In genomic region chr6:167530960-167531359, GRCh38 we compare ENCODE assay signal across 28 cellular contexts.
"Had no signal": no experiment of that assay in that cellular context is flagged by ENCODE, and none has a peak within 500 bp of the region (broad histone marks: within the 10 kb centered on the region; RNA-seq: fewer than 3 reads in every experiment).

No MANE protein-coding gene starts in this region.

- H3K36me3 ChIP-seq: heart right ventricle, lower lobe of right lung, neutrophil, prostate gland, stomach, tibial artery had no signal

- H3K9me3 Mint-ChIP-seq: activated naive CD4-positive, alpha-beta T cell treated with anti-CD3 and anti-CD28 coated beads, Interleukin-2, amount 10 ng/mL, durations not matched to agents 7 days and 5 days; dendritic cell treated with granulocyte-macrophage colony-stimulating factor and Interleukin-4, amounts not matched to agents 40 ng/mL and 50 ng/mL, for 4 days; natural killer cell had no signal

- H3K4me1 ChIP-seq: foreskin keratinocyte, lower lobe of right lung, prostate gland, stomach, tibial artery had no signal

- H3K9me3 ChIP-seq: heart right ventricle, lower lobe of right lung, neutrophil, prostate gland, stomach, tibial artery had no signal

- H3K4me2 ChIP-seq: smooth muscle cell had no signal

- H3K4me3 ChIP-seq: heart right ventricle, lower lobe of right lung, prostate gland, smooth muscle cell, stomach, tibial artery had no signal

- H3K27ac ChIP-seq: foreskin keratinocyte, heart right ventricle, lower lobe of right lung, neutrophil, prostate gland, stomach, tibial artery had no signal

- H3K4me1 Mint-ChIP-seq: activated CD4-positive, alpha-beta memory T cell treated with anti-CD3 and anti-CD28 coated beads, Interleukin-2, amount 10 ng/mL, durations not matched to agents 7 days and 5 days; activated CD4-positive, alpha-beta T cell treated with anti-CD3 and anti-CD28 coated beads, Interleukin-2, amount 10 ng/mL, durations not matched to agents 7 days and 5 days; activated naive CD4-positive, alpha-beta T cell treated with anti-CD3 and anti-CD28 coated beads, Interleukin-2, amount 10 ng/mL, durations not matched to agents 7 days and 5 days; activated naive CD8-positive, alpha-beta T cell treated with anti-CD3 and anti-CD28 coated beads, Interleukin-2, amount 10 ng/mL, durations not matched to agents 7 days and 5 days had no signal

- ATAC-seq: esophagus mucosa; foreskin keratinocyte; left lobe of liver; lower lobe of right lung; natural killer cell; stimulated activated naive B cell treated with anti-CD40 and anti-IgM and Interleukin-4, amounts not matched to agents 10 μg/mL and 1 μg/mL and 100 μg/mL, for 72 hours had no signal

- DNase-seq: activated CD4-positive, alpha-beta memory T cell treated with anti-CD3 and anti-CD28 coated beads, Interleukin-2, amount 10 ng/mL, durations not matched to agents 7 days and 5 days; activated CD4-positive, alpha-beta T cell treated with anti-CD3 and anti-CD28 coated beads, Interleukin-2, amount 10 ng/mL, durations not matched to agents 7 days and 5 days; activated CD4-positive, CD25-positive, alpha-beta regulatory T cell treated with anti-CD3 and anti-CD28 coated beads, Interleukin-2, amount 50 U/mL, for 72 hours; activated CD8-positive, alpha-beta memory T cell treated with anti-CD3 and anti-CD28 coated beads, Interleukin-2, amount 50 U/mL, for 48 hours; activated gamma-delta T cell; activated naive CD4-positive, alpha-beta T cell treated with anti-CD3 and anti-CD28 coated beads, Interleukin-2, amount 10 ng/mL, durations not matched to agents 7 days and 5 days; activated naive CD8-positive, alpha-beta T cell treated with anti-CD3 and anti-CD28 coated beads, Interleukin-2, amount 10 ng/mL, durations not matched to agents 7 days and 5 days; activated T-cell treated with anti-CD3 and anti-CD28 coated beads, Interleukin-2, amount 50 U/mL, for 24 hours; amniotic stem cell; central memory CD4-positive, alpha-beta T cell; endodermal cell; foreskin keratinocyte; heart right ventricle; lower lobe of right lung; mesendoderm; natural killer cell; retina; stimulated activated CD4-positive, alpha-beta T cell treated with anti-CD3 and anti-CD28 coated beads, Interleukin-1b, Interleukin-23, amount 100 ng/mL, for 48 hours; stimulated activated naive B cell treated with anti-CD40 and anti-IgM and Interleukin-4, amounts not matched to agents 10 μg/mL and 1 μg/mL and 100 μg/mL, for 72 hours; stomach; T-helper 9 cell; tibial artery had no signal

- H3K4me3 Mint-ChIP-seq: activated CD4-positive, alpha-beta memory T cell treated with anti-CD3 and anti-CD28 coated beads, Interleukin-2, amount 10 ng/mL, durations not matched to agents 7 days and 5 days; activated CD4-positive, alpha-beta T cell treated with anti-CD3 and anti-CD28 coated beads, Interleukin-2, amount 10 ng/mL, durations not matched to agents 7 days and 5 days; activated naive CD4-positive, alpha-beta T cell treated with anti-CD3 and anti-CD28 coated beads, Interleukin-2, amount 10 ng/mL, durations not matched to agents 7 days and 5 days; activated naive CD8-positive, alpha-beta T cell treated with anti-CD3 and anti-CD28 coated beads, Interleukin-2, amount 10 ng/mL, durations not matched to agents 7 days and 5 days; activated T-cell treated with anti-CD3 and anti-CD28 coated beads, Interleukin-2, amount 50 U/mL, for 24 hours; dendritic cell treated with granulocyte-macrophage colony-stimulating factor and Interleukin-4, amounts not matched to agents 40 ng/mL and 50 ng/mL, for 4 days; endodermal cell; natural killer cell; stimulated activated naive B cell treated with anti-CD40 and anti-IgM and Interleukin-4, amounts not matched to agents 10 μg/mL and 1 μg/mL and 100 μg/mL, for 72 hours had no signal

- H3K27me3 ChIP-seq: foreskin keratinocyte, heart right ventricle, neutrophil had no signal

- H3K36me3 Mint-ChIP-seq: activated naive CD4-positive, alpha-beta T cell treated with anti-CD3 and anti-CD28 coated beads, Interleukin-2, amount 10 ng/mL, durations not matched to agents 7 days and 5 days; activated naive CD8-positive, alpha-beta T cell treated with anti-CD3 and anti-CD28 coated beads, Interleukin-2, amount 10 ng/mL, durations not matched to agents 7 days and 5 days; natural killer cell had no signal

- H3K27ac Mint-ChIP-seq: activated CD4-positive, alpha-beta memory T cell treated with anti-CD3 and anti-CD28 coated beads, Interleukin-2, amount 10 ng/mL, durations not matched to agents 7 days and 5 days; activated CD4-positive, alpha-beta T cell treated with anti-CD3 and anti-CD28 coated beads, Interleukin-2, amount 10 ng/mL, durations not matched to agents 7 days and 5 days; activated naive CD4-positive, alpha-beta T cell treated with anti-CD3 and anti-CD28 coated beads, Interleukin-2, amount 10 ng/mL, durations not matched to agents 7 days and 5 days; activated naive CD8-positive, alpha-beta T cell treated with anti-CD3 and anti-CD28 coated beads, Interleukin-2, amount 10 ng/mL, durations not matched to agents 7 days and 5 days; activated T-cell treated with anti-CD3 and anti-CD28 coated beads, Interleukin-2, amount 50 U/mL, for 24 hours; dendritic cell treated with granulocyte-macrophage colony-stimulating factor and Interleukin-4, amounts not matched to agents 40 ng/mL and 50 ng/mL, for 4 days; endodermal cell; natural killer cell; stimulated activated naive B cell treated with anti-CD40 and anti-IgM and Interleukin-4, amounts not matched to agents 10 μg/mL and 1 μg/mL and 100 μg/mL, for 72 hours had no signal
